ENCODE assay signal across 34 cellular contexts in the genomic region with DNA sequence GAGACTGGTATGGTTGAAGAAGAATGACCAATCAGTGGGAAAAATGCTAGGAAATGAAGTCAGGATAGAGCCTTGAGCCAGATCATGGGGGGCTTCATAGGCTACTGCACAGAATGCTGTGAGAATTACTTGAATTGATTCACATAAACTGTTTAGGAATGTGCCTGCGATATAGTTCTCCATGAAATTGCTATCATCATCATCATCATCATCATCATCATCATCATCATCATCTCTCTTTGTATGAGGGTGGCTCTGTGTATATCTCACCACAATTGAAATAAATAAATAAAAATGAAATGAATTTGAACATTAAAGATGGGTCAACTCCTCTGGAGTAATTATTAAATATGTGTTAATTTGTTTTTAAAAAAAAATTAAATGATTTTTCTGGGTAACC.
"Had no signal": no experiment of that assay in that cellular context is flagged by ENCODE, and none has a peak within 500 bp of the region (broad histone marks: within the 10 kb centered on the region; RNA-seq: fewer than 3 reads in every experiment).

No MANE protein-coding gene starts in this region.

- H3K36me3 ChIP-seq: MG63 had no signal

- H3K4me3 ChIP-seq: MG63 had no signal

- DNase-seq: Karpas-422, Kasumi-1, MG63, MM.1S, MV-4-11, NCI-H1048, NCI-H1092, NCI-H1092 treated with DMSO at 0.1 percent for 48 hours, NCI-H1105, NCI-H1105 treated with DMSO at 0.1 percent for 48 hours, NCI-H1417, NCI-H1417 treated with DMSO at 0.1 percent for 48 hours, NCI-H1436, NCI-H1436 treated with DMSO at 0.1 percent for 48 hours, NCI-H146, NCI-H1694, NCI-H1694 treated with DMSO at 0.1 percent for 48 hours, NCI-H187, NCI-H187 treated with DMSO at 0.1 percent for 48 hours, NCI-H1930, NCI-H2029, NCI-H2029 treated with DMSO at 0.1 percent for 48 hours, NCI-H2081, NCI-H2081 treated with DMSO at 0.1 percent for 48 hours, NCI-H2107, NCI-H2171, NCI-H2171 treated with DMSO at 0.1 percent for 48 hours, NCI-H2227 treated with DMSO at 0.1 percent for 48 hours, NCI-H226, NCI-H345, NCI-H446, NCI-H446 treated with DMSO at 0.1 percent for 48 hours, NCI-H510A, NCI-H510A treated with DMSO at 0.1 percent for 48 hours had no signal

- H3K27me3 ChIP-seq: MG63 had no signal

- H3K9me3 ChIP-seq: MG63 had no signal
